In genomic region chr13:26348966-26349365, GRCh38 we compare ENCODE assay signal across 20 cellular contexts.
"Had no signal": no experiment of that assay in that cellular context is flagged by ENCODE, and none has a peak within 500 bp of the region (broad histone marks: within the 10 kb centered on the region; RNA-seq: fewer than 3 reads in every experiment).

No MANE protein-coding gene starts in this region.

- H3K4me3 ChIP-seq: colonic mucosa, spleen, thoracic aorta had no signal

- H3K27ac ChIP-seq: brain microvascular endothelial cell, colonic mucosa, spleen, thoracic aorta had no signal

- H3K36me3 ChIP-seq: colonic mucosa, thoracic aorta had no signal

- ATAC-seq: activated naive CD8-positive, alpha-beta T cell treated with anti-CD3 and anti-CD28 coated beads, Interleukin-2, amount 50 U/mL, for 24 hours; stimulated activated naive B cell treated with anti-CD40 and anti-IgM and Interleukin-4, amounts not matched to agents 10 μg/mL and 1 μg/mL and 100 μg/mL, for 72 hours; T-cell had no signal

- DNase-seq: activated CD4-positive, alpha-beta T cell treated with anti-CD3 and anti-CD28 coated beads, Interleukin-2, amount 10 ng/mL, durations not matched to agents 7 days and 5 days; activated CD8-positive, alpha-beta memory T cell treated with anti-CD3 and anti-CD28 coated beads, Interleukin-2, amount 50 U/mL, for 4 hours; activated effector memory CD4-positive, alpha-beta T cell treated with Interleukin-2 at 50 U/mL for 16 hours; activated naive CD4-positive, alpha-beta T cell treated with anti-CD3 and anti-CD28 coated beads, Interleukin-2, amount 10 ng/mL, durations not matched to agents 7 days and 5 days; activated naive CD8-positive, alpha-beta T cell treated with anti-CD3 and anti-CD28 coated beads, Interleukin-2, amount 50 U/mL, for 24 hours; activated T-cell treated with anti-CD3 and anti-CD28 coated beads, Interleukin-2, amount 50 U/mL, for 48 hours; aorta; brain microvascular endothelial cell; colonic mucosa; foreskin melanocyte; head of caudate nucleus; mammary epithelial cell; midbrain; nephron progenitor cell; nucleus accumbens; spleen; stimulated activated naive B cell treated with anti-CD40 and anti-IgM and Interleukin-4, amounts not matched to agents 10 μg/mL and 1 μg/mL and 100 μg/mL, for 72 hours; T-cell; T-helper 9 cell had no signal

- H3K27me3 ChIP-seq: brain microvascular endothelial cell, colonic mucosa, spleen had no signal

- H3K9me3 ChIP-seq: colonic mucosa, spleen, thoracic aorta had no signal

- H3K4me1 ChIP-seq: colonic mucosa, spleen had no signal
